In genomic region chr6:43627008-43627825, GRCh38 we compare ENCODE assay signal across 1 cellular context.
TF ChIP-seq lines count a peak whose summit lies in the region.

No MANE protein-coding gene starts in this region.

TF ChIP-seq in HEK293, 187 proteins besides CTCF, POLR2A, EP300 and RAD21 (continued from another document):
- no peak for TF ChIP-seq ZNF280C (tag by site-specific recombination; IDR thresholded peaks at IDR 0.05)
- peak; percentile 86 for TF ChIP-seq HIC1 (tag by site-specific recombination; IDR thresholded peaks at IDR 0.05)
- TF ChIP-seq ZNF660 (tag by site-specific recombination; IDR thresholded peaks at IDR 0.05): peak; percentile 97
- TF ChIP-seq ZBTB1 (tag by site-specific recombination; IDR thresholded peaks at IDR 0.05): no peak
- no peak for TF ChIP-seq KLF1 (tag by site-specific recombination; IDR thresholded peaks at IDR 0.05)
- TF ChIP-seq ZNF449 (tag by site-specific recombination; IDR thresholded peaks at IDR 0.05): peak; percentile 37; the same call in 1 of the 2 replicates
- no peak for TF ChIP-seq ZNF610 (tag by site-specific recombination; IDR thresholded peaks at IDR 0.05; ENCODE audit: borderline replicate concordance)
- TF ChIP-seq ZFP37 (tag by site-specific recombination; IDR thresholded peaks at IDR 0.05): no peak
- no peak for TF ChIP-seq ZNF658 (tag by site-specific recombination; IDR thresholded peaks at IDR 0.05)
- TF ChIP-seq GFI1B (tag by site-specific recombination; IDR thresholded peaks at IDR 0.05): no peak
- TF ChIP-seq EGR2 (tag by site-specific recombination; IDR thresholded peaks at IDR 0.05; ENCODE audit: low read depth): no peak
- no peak for TF ChIP-seq AEBP2 (tag by site-specific recombination; IDR thresholded peaks at IDR 0.05; ENCODE audit: borderline replicate concordance)
- peak; percentile 87 for TF ChIP-seq ZBTB21 (tag by site-specific recombination; IDR thresholded peaks at IDR 0.05)
- TF ChIP-seq ZNF426 (tag by site-specific recombination; IDR thresholded peaks at IDR 0.05): no peak
- TF ChIP-seq PRDM10 (tag by site-specific recombination; IDR thresholded peaks at IDR 0.05): peak; percentile 67
- TF ChIP-seq ZNF341 (tag by site-specific recombination; IDR thresholded peaks at IDR 0.05; ENCODE audit: low read depth): peak; percentile 64
- TF ChIP-seq ZSCAN18 (tag by site-specific recombination; IDR thresholded peaks at IDR 0.05): no peak
- no peak for TF ChIP-seq ZNF37A (tag by site-specific recombination; IDR thresholded peaks at IDR 0.05)
- no peak for TF ChIP-seq KLF7 (tag by site-specific recombination; IDR thresholded peaks at IDR 0.05; ENCODE audit: borderline replicate concordance)
- TF ChIP-seq ZNF394 (tag by site-specific recombination; IDR thresholded peaks at IDR 0.05; ENCODE audit: borderline replicate concordance): peak; percentile 61
- TF ChIP-seq KLF8 (tag by site-specific recombination; IDR thresholded peaks at IDR 0.05): peak; percentile 31; the same call in 1 of the 2 replicates
- no peak for TF ChIP-seq ZBTB11 (tag by site-specific recombination; conservative IDR thresholded peaks at IDR 0.05; ENCODE audit: low read depth)
